In genomic region chr4:1091561-1091995, GRCh38 we compare ENCODE assay signal across 20 cellular contexts. TPM values are rescaled to one million over a fixed set of nuclear protein-coding genes. Genes with fewer than 3 reads are reported as not detected.
"Had no signal": no experiment of that assay in that cellular context is flagged by ENCODE, and none has a peak within 500 bp of the region (broad histone marks: within the 10 kb centered on the region; RNA-seq: fewer than 3 reads in every experiment).

No MANE protein-coding gene starts in this region.

- DNase-seq: colonic mucosa; effector CD8-positive, alpha-beta T cell; foreskin melanocyte; kidney glomerular epithelial cell; mammary epithelial cell; natural killer cell; occipital lobe; pancreas; psoas muscle; retina; right lobe of liver; stimulated activated CD4-positive, alpha-beta T cell treated with anti-CD3 and anti-CD28 coated beads, Interleukin-2, amount 100 ng/mL, for 24 hours; stimulated activated CD4-positive, alpha-beta T cell treated with anti-CD3 and anti-CD28 coated beads, Interleukin-4, amount 100 ng/mL, for 4 hours; stimulated activated naive CD4-positive, alpha-beta T cell; stomach; substantia nigra; trophoblast cell had no signal

- H3K27me3 ChIP-seq: colonic mucosa, hepatocyte, neural progenitor cell, pancreas, right lobe of liver had no signal

- H3K9me3 ChIP-seq: colonic mucosa, pancreas, psoas muscle, right lobe of liver had no signal

- H3K36me3 ChIP-seq: colonic mucosa, neural progenitor cell, pancreas, right lobe of liver, stomach had no signal

- H3K27ac ChIP-seq: colonic mucosa, hepatocyte, neural progenitor cell, pancreas, psoas muscle, right lobe of liver, stomach had no signal

- H3K4me1 ChIP-seq: colonic mucosa, neural progenitor cell, pancreas, psoas muscle, right lobe of liver, stomach had no signal

- H3K4me3 ChIP-seq: colonic mucosa, hepatocyte, neural progenitor cell, pancreas, psoas muscle, right lobe of liver, stomach had no signal

RNA-seq across cellular contexts. Expression of gene RNF212, which starts 21.8 kb away (rescaled TPM):
- total RNA-seq: myocyte had no signal
